ENCODE assay signal across 30 cellular contexts in genomic region chr16:74973304-74973703, GRCh38.
"Had no signal": no experiment of that assay in that cellular context is flagged by ENCODE, and none has a peak within 500 bp of the region (broad histone marks: within the 10 kb centered on the region; RNA-seq: fewer than 3 reads in every experiment).

No MANE protein-coding gene starts in this region.

- H3K27ac ChIP-seq: adrenal gland, body of pancreas, cardiac muscle cell, coronary artery, dorsolateral prefrontal cortex had no signal

- DNase-seq: activated CD4-positive, alpha-beta T cell treated with anti-CD3 and anti-CD28 coated beads for 1 hour; activated CD4-positive, alpha-beta T cell treated with anti-CD3 and anti-CD28 coated beads for 4 hours; activated CD4-positive, alpha-beta T cell treated with anti-CD3 and anti-CD28 coated beads, Interleukin-2, amount 50 U/mL, for 1 hour; activated CD4-positive, alpha-beta T cell treated with anti-CD3 and anti-CD28 coated beads, Interleukin-2, amount 50 U/mL, for 48 hours; activated CD8-positive, alpha-beta memory T cell treated with anti-CD3 and anti-CD28 coated beads for 24 hours; activated CD8-positive, alpha-beta T cell treated with anti-CD3 and anti-CD28 coated beads for 36 hours; activated effector memory CD4-positive, alpha-beta T cell treated with anti-CD3 and anti-CD28 coated beads, Interleukin-2, amount 50 U/mL, for 16 hours; activated naive CD4-positive, alpha-beta T cell treated with anti-CD3 and anti-CD28 coated beads for 36 hours; activated naive CD8-positive, alpha-beta T cell treated with anti-CD3 and anti-CD28 coated beads for 36 hours; activated naive CD8-positive, alpha-beta T cell treated with anti-CD3 and anti-CD28 coated beads, Interleukin-2, amount 50 U/mL, for 24 hours; activated T-cell treated with anti-CD3 and anti-CD28 coated beads, Interleukin-2, amount 50 U/mL, for 1 hour; activated T-cell treated with anti-CD3 and anti-CD28 coated beads, Interleukin-2, amount 50 U/mL, for 48 hours; adrenal gland; amygdala; aorta; body of pancreas; central memory CD4-positive, alpha-beta T cell; cerebellar nuclear complex; dorsolateral prefrontal cortex; effector memory CD4-positive, alpha-beta T cell; endodermal cell; foreskin fibroblast; T-helper 2 cell had no signal

- H3K4me1 Mint-ChIP-seq: activated naive CD4-positive, alpha-beta T cell treated with anti-CD3 and anti-CD28 coated beads, Interleukin-2, amount 50 U/mL, for 24 hours had no signal

- H3K4me3 ChIP-seq: adrenal gland, body of pancreas, cardiac muscle cell, coronary artery, dorsolateral prefrontal cortex had no signal

- H3K4me1 ChIP-seq: body of pancreas had no signal

- H3K27me3 ChIP-seq: adrenal gland, body of pancreas, cardiac muscle cell, dorsolateral prefrontal cortex had no signal

- H3K4me3 Mint-ChIP-seq: activated CD8-positive, alpha-beta T cell treated with anti-CD3 and anti-CD28 coated beads for 36 hours; activated naive CD4-positive, alpha-beta T cell treated with anti-CD3 and anti-CD28 coated beads for 36 hours; activated naive CD4-positive, alpha-beta T cell treated with anti-CD3 and anti-CD28 coated beads, Interleukin-2, amount 50 U/mL, for 24 hours; activated naive CD8-positive, alpha-beta T cell treated with anti-CD3 and anti-CD28 coated beads for 36 hours; activated naive CD8-positive, alpha-beta T cell treated with anti-CD3 and anti-CD28 coated beads, Interleukin-2, amount 50 U/mL, for 24 hours; activated T-helper 1 cell treated with anti-CD3 and anti-CD28 coated beads, Interleukin-12 subunit alpha, Interleukin-12 subunit beta, Interleukin-2, Interleukin-4 antibody, amounts not matched to agents 30 ng/mL and 10 ng/mL and 1 ng/mL, durations not matched to agents 14 hours and 24 hours and 36 hours; dendritic cell treated with granulocyte-macrophage colony-stimulating factor and Interleukin-4, amounts not matched to agents 40 ng/mL and 50 ng/mL, for 4 days; endodermal cell had no signal

- H3K9me3 ChIP-seq: adrenal gland, body of pancreas had no signal

- H3K27ac Mint-ChIP-seq: activated CD8-positive, alpha-beta T cell treated with anti-CD3 and anti-CD28 coated beads for 36 hours; activated naive CD4-positive, alpha-beta T cell treated with anti-CD3 and anti-CD28 coated beads for 36 hours; activated naive CD4-positive, alpha-beta T cell treated with anti-CD3 and anti-CD28 coated beads, Interleukin-2, amount 50 U/mL, for 24 hours; activated naive CD8-positive, alpha-beta T cell treated with anti-CD3 and anti-CD28 coated beads for 36 hours; activated naive CD8-positive, alpha-beta T cell treated with anti-CD3 and anti-CD28 coated beads, Interleukin-2, amount 50 U/mL, for 24 hours; activated T-helper 1 cell treated with anti-CD3 and anti-CD28 coated beads, Interleukin-12 subunit alpha, Interleukin-12 subunit beta, Interleukin-2, Interleukin-4 antibody, amounts not matched to agents 30 ng/mL and 10 ng/mL and 1 ng/mL, durations not matched to agents 14 hours and 24 hours and 36 hours; activated T-helper 2 cell treated with anti-CD3 and anti-CD28 coated beads, Interferon-gamma antibody, Interleukin-2, Interleukin-4, amounts not matched to agents 10 μg/mL and 5 μg/mL and 100 μg/mL, durations not matched to agents 14 hours and 24 hours and 36 hours; dendritic cell treated with granulocyte-macrophage colony-stimulating factor and Interleukin-4, amounts not matched to agents 40 ng/mL and 50 ng/mL, for 4 days; endodermal cell had no signal

- H3K27me3 Mint-ChIP-seq: activated CD8-positive, alpha-beta T cell treated with anti-CD3 and anti-CD28 coated beads for 36 hours; activated naive CD4-positive, alpha-beta T cell treated with anti-CD3 and anti-CD28 coated beads, Interleukin-2, amount 50 U/mL, for 24 hours; activated naive CD8-positive, alpha-beta T cell treated with anti-CD3 and anti-CD28 coated beads for 36 hours; activated naive CD8-positive, alpha-beta T cell treated with anti-CD3 and anti-CD28 coated beads, Interleukin-2, amount 50 U/mL, for 24 hours; dendritic cell treated with granulocyte-macrophage colony-stimulating factor and Interleukin-4, amounts not matched to agents 40 ng/mL and 50 ng/mL, for 4 days had no signal

- H3K36me3 ChIP-seq: adrenal gland, cardiac muscle cell had no signal

- ATAC-seq: activated CD8-positive, alpha-beta T cell treated with anti-CD3 and anti-CD28 coated beads for 36 hours; activated naive CD8-positive, alpha-beta T cell treated with anti-CD3 and anti-CD28 coated beads, Interleukin-2, amount 50 U/mL, for 24 hours; body of pancreas; esophagus mucosa had no signal

- H3K9me3 Mint-ChIP-seq: activated CD8-positive, alpha-beta T cell treated with anti-CD3 and anti-CD28 coated beads for 36 hours; activated naive CD4-positive, alpha-beta T cell treated with anti-CD3 and anti-CD28 coated beads for 36 hours; activated naive CD4-positive, alpha-beta T cell treated with anti-CD3 and anti-CD28 coated beads, Interleukin-2, amount 50 U/mL, for 24 hours; activated naive CD8-positive, alpha-beta T cell treated with anti-CD3 and anti-CD28 coated beads for 36 hours; activated naive CD8-positive, alpha-beta T cell treated with anti-CD3 and anti-CD28 coated beads, Interleukin-2, amount 50 U/mL, for 24 hours; activated T-helper 1 cell treated with anti-CD3 and anti-CD28 coated beads, Interleukin-12 subunit alpha, Interleukin-12 subunit beta, Interleukin-2, Interleukin-4 antibody, amounts not matched to agents 30 ng/mL and 10 ng/mL and 1 ng/mL, durations not matched to agents 14 hours and 24 hours and 36 hours; activated T-helper 2 cell treated with anti-CD3 and anti-CD28 coated beads, Interferon-gamma antibody, Interleukin-2, Interleukin-4, amounts not matched to agents 10 μg/mL and 5 μg/mL and 100 μg/mL, durations not matched to agents 14 hours and 24 hours and 36 hours; dendritic cell treated with granulocyte-macrophage colony-stimulating factor and Interleukin-4, amounts not matched to agents 40 ng/mL and 50 ng/mL, for 4 days; endodermal cell had no signal
